In genomic region chr1:230632273-230632873, GRCh38 we compare ENCODE assay signal across 1 cellular context.
TF ChIP-seq lines count a peak whose summit lies in the region.

No MANE protein-coding gene starts in this region.

TF ChIP-seq in HepG2, 621 proteins besides CTCF, POLR2A, EP300 and RAD21 (continued from another document):
- no peak for TF ChIP-seq ZNF709 (CRISPR knock-in tag; IDR thresholded peaks at IDR 0.05)
- no peak for TF ChIP-seq MXI1 (IDR thresholded peaks at IDR 0.05; ENCODE audit: borderline replicate concordance, low read depth, low read length)
- no peak for TF ChIP-seq ZNF607 (CRISPR knock-in tag; IDR thresholded peaks at IDR 0.05; ENCODE audit: borderline replicate concordance)
- no peak for TF ChIP-seq ZNF83 (CRISPR knock-in tag; IDR thresholded peaks at IDR 0.05; ENCODE audit: borderline replicate concordance)
- TF ChIP-seq ZNF737 (CRISPR knock-in tag; IDR thresholded peaks at IDR 0.05; ENCODE audit: borderline replicate concordance): no peak
- TF ChIP-seq TCF12 (IDR thresholded peaks at IDR 0.05): no peak
- TF ChIP-seq TCF12 (CRISPR knock-in tag; IDR thresholded peaks at IDR 0.05): no peak
- TF ChIP-seq POLR2G (IDR thresholded peaks at IDR 0.05; ENCODE audit: low read depth, low read length): no peak
- TF ChIP-seq, protein P1, sequence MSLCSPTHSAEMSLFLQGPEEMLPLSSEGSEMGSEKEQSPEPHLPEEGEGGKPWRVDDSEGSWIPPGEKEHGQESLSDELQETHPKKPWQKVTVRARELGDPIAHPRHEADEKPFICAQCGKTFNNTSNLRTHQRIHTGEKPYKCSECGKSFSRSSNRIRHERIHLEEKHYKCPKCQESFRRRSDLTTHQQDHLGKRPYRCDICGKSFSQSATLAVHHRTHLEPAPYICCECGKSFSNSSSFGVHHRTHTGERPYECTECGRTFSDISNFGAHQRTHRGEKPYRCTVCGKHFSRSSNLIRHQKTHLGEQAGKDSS (CRISPR knock-in tag; IDR thresholded peaks at IDR 0.05; ENCODE audit: borderline replicate concordance, low read depth): 0 out of 2 replicates have a peak, but pooled peaks have one; percentile 32
- no peak for TF ChIP-seq FOXC1 (CRISPR knock-in tag; IDR thresholded peaks at IDR 0.05; ENCODE audit: borderline replicate concordance)
- TF ChIP-seq, protein P2, sequence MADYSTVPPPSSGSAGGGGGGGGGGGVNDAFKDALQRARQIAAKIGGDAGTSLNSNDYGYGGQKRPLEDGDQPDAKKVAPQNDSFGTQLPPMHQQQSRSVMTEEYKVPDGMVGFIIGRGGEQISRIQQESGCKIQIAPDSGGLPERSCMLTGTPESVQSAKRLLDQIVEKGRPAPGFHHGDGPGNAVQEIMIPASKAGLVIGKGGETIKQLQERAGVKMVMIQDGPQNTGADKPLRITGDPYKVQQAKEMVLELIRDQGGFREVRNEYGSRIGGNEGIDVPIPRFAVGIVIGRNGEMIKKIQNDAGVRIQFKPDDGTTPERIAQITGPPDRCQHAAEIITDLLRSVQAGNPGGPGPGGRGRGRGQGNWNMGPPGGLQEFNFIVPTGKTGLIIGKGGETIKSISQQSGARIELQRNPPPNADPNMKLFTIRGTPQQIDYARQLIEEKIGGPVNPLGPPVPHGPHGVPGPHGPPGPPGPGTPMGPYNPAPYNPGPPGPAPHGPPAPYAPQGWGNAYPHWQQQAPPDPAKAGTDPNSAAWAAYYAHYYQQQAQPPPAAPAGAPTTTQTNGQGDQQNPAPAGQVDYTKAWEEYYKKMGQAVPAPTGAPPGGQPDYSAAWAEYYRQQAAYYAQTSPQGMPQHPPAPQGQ (CRISPR knock-in tag; IDR thresholded peaks at IDR 0.05; ENCODE audit: borderline replicate concordance): 0 out of 2 replicates have a peak, but pooled peaks have one; percentile 40
- no peak for TF ChIP-seq MED8 (CRISPR knock-in tag; IDR thresholded peaks at IDR 0.05; ENCODE audit: insufficient replicate concordance)
- no peak for TF ChIP-seq ZNF878 (CRISPR knock-in tag; IDR thresholded peaks at IDR 0.05)
- TF ChIP-seq ZNF570 (CRISPR knock-in tag; IDR thresholded peaks at IDR 0.05; ENCODE audit: borderline replicate concordance): no peak
- TF ChIP-seq ZNF17 (CRISPR knock-in tag; IDR thresholded peaks at IDR 0.05): no peak
- TF ChIP-seq NFRKB (IDR thresholded peaks at IDR 0.05): no peak
- TF ChIP-seq ZNF230 (CRISPR knock-in tag; IDR thresholded peaks at IDR 0.05): 0 out of 2 replicates have a peak, but pooled peaks have one; percentile 63
- TF ChIP-seq HNRNPUL1 (IDR thresholded peaks at IDR 0.05; ENCODE audit: low read depth, low read length): no peak
- no peak for TF ChIP-seq NR0B2 (CRISPR knock-in tag; IDR thresholded peaks at IDR 0.05)
- no peak for TF ChIP-seq NR2C2 (CRISPR knock-in tag; IDR thresholded peaks at IDR 0.05; ENCODE audit: borderline replicate concordance)
- TF ChIP-seq FOXK2 (IDR thresholded peaks at IDR 0.05): no peak
- TF ChIP-seq FLYWCH1 (CRISPR knock-in tag; IDR thresholded peaks at IDR 0.05): no peak
- no peak for TF ChIP-seq ZNF350 (CRISPR knock-in tag; IDR thresholded peaks at IDR 0.05; ENCODE audit: borderline replicate concordance, low read depth)
- no peak for TF ChIP-seq HOXA3 (CRISPR knock-in tag; IDR thresholded peaks at IDR 0.05)
- no peak for TF ChIP-seq KDM4B (CRISPR knock-in tag; IDR thresholded peaks at IDR 0.05)
- peak; percentile 44; the same call in 1 of the 2 replicates for TF ChIP-seq ZMYM4 (CRISPR knock-in tag; IDR thresholded peaks at IDR 0.05)
- TF ChIP-seq, protein P3, sequence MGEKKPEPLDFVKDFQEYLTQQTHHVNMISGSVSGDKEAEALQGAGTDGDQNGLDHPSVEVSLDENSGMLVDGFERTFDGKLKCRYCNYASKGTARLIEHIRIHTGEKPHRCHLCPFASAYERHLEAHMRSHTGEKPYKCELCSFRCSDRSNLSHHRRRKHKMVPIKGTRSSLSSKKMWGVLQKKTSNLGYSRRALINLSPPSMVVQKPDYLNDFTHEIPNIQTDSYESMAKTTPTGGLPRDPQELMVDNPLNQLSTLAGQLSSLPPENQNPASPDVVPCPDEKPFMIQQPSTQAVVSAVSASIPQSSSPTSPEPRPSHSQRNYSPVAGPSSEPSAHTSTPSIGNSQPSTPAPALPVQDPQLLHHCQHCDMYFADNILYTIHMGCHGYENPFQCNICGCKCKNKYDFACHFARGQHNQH (CRISPR knock-in tag; IDR thresholded peaks at IDR 0.05): peak; percentile 30; the same call in 1 of the 2 replicates
- no peak for TF ChIP-seq TRIM24 (CRISPR knock-in tag; IDR thresholded peaks at IDR 0.05)
- TF ChIP-seq ZNF615 (CRISPR knock-in tag; IDR thresholded peaks at IDR 0.05; ENCODE audit: borderline replicate concordance): 0 out of 2 replicates have a peak, but pooled peaks have one; percentile 33
- TF ChIP-seq HIC2 (CRISPR knock-in tag; IDR thresholded peaks at IDR 0.05; ENCODE audit: low read depth): no peak
- no peak for TF ChIP-seq DDIT3 (CRISPR knock-in tag; IDR thresholded peaks at IDR 0.05)
- TF ChIP-seq RFX5 (IDR thresholded peaks at IDR 0.05; ENCODE audit: low read depth, low read length): no peak
- no peak for TF ChIP-seq SUZ12 (IDR thresholded peaks at IDR 0.05; ENCODE audit: low read depth, low read length)
- TF ChIP-seq ZFP36L2 (CRISPR knock-in tag; IDR thresholded peaks at IDR 0.05): no peak
- no peak for TF ChIP-seq KAT2B (IDR thresholded peaks at IDR 0.05; ENCODE audit: borderline replicate concordance, low read depth, low read length)
- TF ChIP-seq, protein P4, sequence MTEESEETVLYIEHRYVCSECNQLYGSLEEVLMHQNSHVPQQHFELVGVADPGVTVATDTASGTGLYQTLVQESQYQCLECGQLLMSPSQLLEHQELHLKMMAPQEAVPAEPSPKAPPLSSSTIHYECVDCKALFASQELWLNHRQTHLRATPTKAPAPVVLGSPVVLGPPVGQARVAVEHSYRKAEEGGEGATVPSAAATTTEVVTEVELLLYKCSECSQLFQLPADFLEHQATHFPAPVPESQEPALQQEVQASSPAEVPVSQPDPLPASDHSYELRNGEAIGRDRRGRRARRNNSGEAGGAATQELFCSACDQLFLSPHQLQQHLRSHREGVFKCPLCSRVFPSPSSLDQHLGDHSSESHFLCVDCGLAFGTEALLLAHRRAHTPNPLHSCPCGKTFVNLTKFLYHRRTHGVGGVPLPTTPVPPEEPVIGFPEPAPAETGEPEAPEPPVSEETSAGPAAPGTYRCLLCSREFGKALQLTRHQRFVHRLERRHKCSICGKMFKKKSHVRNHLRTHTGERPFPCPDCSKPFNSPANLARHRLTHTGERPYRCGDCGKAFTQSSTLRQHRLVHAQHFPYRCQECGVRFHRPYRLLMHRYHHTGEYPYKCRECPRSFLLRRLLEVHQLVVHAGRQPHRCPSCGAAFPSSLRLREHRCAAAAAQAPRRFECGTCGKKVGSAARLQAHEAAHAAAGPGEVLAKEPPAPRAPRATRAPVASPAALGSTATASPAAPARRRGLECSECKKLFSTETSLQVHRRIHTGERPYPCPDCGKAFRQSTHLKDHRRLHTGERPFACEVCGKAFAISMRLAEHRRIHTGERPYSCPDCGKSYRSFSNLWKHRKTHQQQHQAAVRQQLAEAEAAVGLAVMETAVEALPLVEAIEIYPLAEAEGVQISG (CRISPR knock-in tag; IDR thresholded peaks at IDR 0.05): no peak
- TF ChIP-seq ELF3 (CRISPR knock-in tag; IDR thresholded peaks at IDR 0.05): 0 out of 2 replicates have a peak, but pooled peaks have one; percentile 17
- no peak for TF ChIP-seq SAFB2 (CRISPR knock-in tag; IDR thresholded peaks at IDR 0.05; ENCODE audit: borderline replicate concordance, low read depth)
